ENCODE assay signal across 17 cellular contexts in the genomic region with DNA sequence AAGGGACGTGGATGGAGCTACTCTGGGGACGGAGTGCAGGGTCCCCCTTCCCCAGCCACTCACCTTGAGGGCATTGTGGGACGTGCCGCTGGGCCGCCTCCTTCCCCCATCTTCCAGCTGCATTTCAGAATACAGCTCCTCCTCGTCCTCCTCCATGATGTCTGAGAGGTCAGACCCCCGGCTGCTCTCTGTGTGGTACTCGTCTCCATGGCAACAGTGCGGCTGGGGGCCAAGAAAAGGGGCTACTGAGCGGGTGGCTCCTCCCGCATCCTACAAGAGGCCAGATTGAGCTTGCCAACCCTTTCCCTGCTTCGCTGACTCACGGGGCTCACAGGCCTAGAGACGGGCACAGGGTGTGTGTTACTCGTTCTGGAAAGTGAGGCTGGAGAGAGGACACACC.
DNase-seq lines count a peak whose midpoint lies in the region; ATAC-seq and TF ChIP-seq lines count a peak whose summit lies in the region.
"Had no signal": no experiment of that assay in that cellular context is flagged by ENCODE, and none has a peak within 500 bp of the region (broad histone marks: within the 10 kb centered on the region; RNA-seq: fewer than 3 reads in every experiment).

No MANE protein-coding gene starts in this region.

- no peak for TF ChIP-seq POLR2A in spleen (IDR thresholded peaks at IDR 0.05)

- no peak overlapping the region for H3T11ph ChIP-seq in H9 (ENCODE audit: low read length)

- no peak for TF ChIP-seq CTCF in BE2C (IDR thresholded peaks at IDR 0.05; ENCODE audit: low read depth, low read length)
- TF ChIP-seq CTCF in H9 (conservative IDR thresholded peaks at IDR 0.05): no peak
- no peak for TF ChIP-seq CTCF in spleen (IDR thresholded peaks at IDR 0.05 in 8 of 11, conservative IDR thresholded peaks at IDR 0.05 in 3 of 11)

- H2BK120ac ChIP-seq in H9 (ENCODE audit: low read depth, low read length, poor library complexity, severe bottlenecking): no peak overlapping the region

- no peak overlapping the region for H3K4me3 Mint-ChIP-seq in H9
- H3K4me3 Mint-ChIP-seq: CD4-positive, CD25-positive, alpha-beta regulatory T cell; IgD-negative memory B cell had no signal

- H2AFZ ChIP-seq in H9 (ENCODE audit: low read length): no peak overlapping the region

- H3K27ac ChIP-seq in H9 (ENCODE audit: insufficient read length, low read depth, low read length) (no peak overlapping the region), spleen (no peak overlapping the region)
- H3K27ac ChIP-seq: A549 had no signal

- H3K18ac ChIP-seq in H9 (ENCODE audit: insufficient read length, low read depth, low read length): no peak overlapping the region

- no peak overlapping the region for H2AK5ac ChIP-seq in H9 (ENCODE audit: insufficient read length, low read length)

- WGBS in H9 (ENCODE audit: extremely low coverage, insufficient read length, low lambda C conversion rate): no CpG with 5 or more reads among the region's 15 CpGs
- WGBS in spleen, 5 donors: 72 to 80% (median 74%) methylated on average over 15 of the region's 15 CpGs

- H3K9me3 ChIP-seq in BE2C (no peaks in the 10 kb centered on the region), H9 (ENCODE audit: control insufficient read depth, low read depth, low read length) (no peaks in the 10 kb centered on the region), spleen (peaks cover 0 to 2% (median 0%) of the 10 kb centered on the region in 8 donors)
- H3K9me3 ChIP-seq: A549 had no signal

- no peaks in the 10 kb centered on the region for H4K20me1 ChIP-seq in H9 (ENCODE audit: control insufficient read depth, insufficient read depth, insufficient read length)

- DNase-seq in BE2C (peak; percentile 8), H9 (peak; percentile 31), mesenteric fat pad (ENCODE audit: low spot score) (peak; percentile 83), spleen (peak; percentile 49), AG08396 (ENCODE audit: low spot score) (no peak), HPDE6-E6E7 (ENCODE audit: extremely low spot score) (no peak)
- DNase-seq: Calu3; CD4-positive, CD25-positive, alpha-beta regulatory T cell; DND-41; GOT3; NCI-H1436; NCI-H2081; NCI-H226; NCI-H526 treated with DMSO at 0.1 percent for 48 hours had no signal

- H3K23ac ChIP-seq in H9 (ENCODE audit: insufficient read length, low read depth, low read length): no peak overlapping the region

- no peak overlapping the region for H4K5ac ChIP-seq in H9 (ENCODE audit: insufficient read length, low read depth, low read length)

- no peak overlapping the region for H4K91ac ChIP-seq in H9 (ENCODE audit: insufficient read length, low read depth, low read length)

- no peak for ATAC-seq in HG02571 (IDR thresholded peaks at IDR 0.05; ENCODE audit: unreplicated experiment)
- ATAC-seq: A549 had no signal

- intact Hi-C loops in spleen (cut with DNase I; ENCODE audit: low total_unique reads): no loop called here

- H3K9ac ChIP-seq in H9 (ENCODE audit: extremely low read depth, insufficient read length, low read length): no peak overlapping the region

- no peak overlapping the region for H3K27ac Mint-ChIP-seq in H9
- H3K27ac Mint-ChIP-seq: CD4-positive, CD25-positive, alpha-beta regulatory T cell had no signal

- peaks cover 3 to 7% of the 10 kb centered on the region in 2 experiments; a peak in 3 of 4 replicates for H3K4me1 Mint-ChIP-seq in H9
- H3K4me1 Mint-ChIP-seq: CD4-positive, CD25-positive, alpha-beta regulatory T cell; IgD-negative memory B cell had no signal

- no peak overlapping the region for H3K4ac ChIP-seq in H9 (ENCODE audit: low read depth, low read length)

- H3K4me3 ChIP-seq in BE2C (ENCODE audit: low read depth, low read length): no peak overlapping the region
- no peak overlapping the region for H3K4me3 ChIP-seq in spleen
- H3K4me3 ChIP-seq: A549 had no signal

- H3K56ac ChIP-seq in H9 (ENCODE audit: insufficient read length, low read depth, low read length): no peak overlapping the region

- H2BK12ac ChIP-seq in H9 (ENCODE audit: insufficient read length, low read depth, low read length): no peak overlapping the region

- H3K23me2 ChIP-seq in H9 (ENCODE audit: insufficient read length, low read depth, low read length, poor library complexity, severe bottlenecking): no peaks in the 10 kb centered on the region

- no peak overlapping the region for H2BK5ac ChIP-seq in H9 (ENCODE audit: insufficient read length, low read length)

- H3K4me1 ChIP-seq in BE2C (no peaks in the 10 kb centered on the region), H9 (ENCODE audit: insufficient read depth, low read length) (no peaks in the 10 kb centered on the region), spleen (no peaks in the 10 kb centered on the region)
- H3K4me1 ChIP-seq: A549 had no signal

- H3K9me3 Mint-ChIP-seq in H9: no peaks in the 10 kb centered on the region

- no peaks in the 10 kb centered on the region for H3K36me3 Mint-ChIP-seq in H9 (ENCODE audit: insufficient read depth in 1 of 3, low read depth in 3 of 3)
- H3K36me3 Mint-ChIP-seq: CD4-positive, CD25-positive, alpha-beta regulatory T cell had no signal

- no peaks in the 10 kb centered on the region for H3K79me2 ChIP-seq in H9 (ENCODE audit: insufficient read depth, low read length)

- no peak overlapping the region for H2BK15ac ChIP-seq in H9 (ENCODE audit: low read depth, low read length)

- H2BK20ac ChIP-seq in H9 (ENCODE audit: low read depth, low read length, poor library complexity, severe bottlenecking): no peak overlapping the region

- peaks cover 80% of the 10 kb centered on the region for H3K36me3 ChIP-seq in BE2C
- H3K36me3 ChIP-seq in spleen: no peaks in the 10 kb centered on the region

- peak overlapping the region; percentile 5; the same call in 1 of the 2 replicates for H3K14ac ChIP-seq in H9 (ENCODE audit: insufficient read depth, low read length)

- H3K4me2 ChIP-seq in H9 (ENCODE audit: insufficient read depth, insufficient read length, low read length): no peak overlapping the region
- H3K4me2 ChIP-seq: A549 had no signal

- H4K8ac ChIP-seq in H9 (replicated peaks; ENCODE audit: insufficient read length, low read depth, low read length): no peak overlapping the region

- no peaks in the 10 kb centered on the region for H3K27me3 ChIP-seq in BE2C
- no peaks in the 10 kb centered on the region for H3K27me3 ChIP-seq in H9 (ENCODE audit: insufficient read depth, low read length)
- H3K27me3 ChIP-seq in spleen (replicated peaks in 1 of 7): no peaks in the 10 kb centered on the region

- no peaks in the 10 kb centered on the region for H3K79me1 ChIP-seq in H9 (ENCODE audit: insufficient read depth, low read depth, low read length, poor library complexity, severe bottlenecking)

- H3K27me3 Mint-ChIP-seq in H9 (ENCODE audit: low read depth): peaks cover 2% of the 10 kb centered on the region; the same call in 1 of the 2 replicates
- H3K27me3 Mint-ChIP-seq: CD4-positive, CD25-positive, alpha-beta regulatory T cell; IgD-negative memory B cell had no signal

Comparison
In these comparisons a context has a peak if more than half of its experiments do, and no peak if none do; other contexts are left out.
1. DNase-seq: peak in BE2C (single experiment), H9 (single experiment), mesenteric fat pad (single experiment) and spleen (single experiment); none in AG08396 (single experiment) and HPDE6-E6E7 (single experiment).